ENCODE assay signal across 1 cellular context in genomic region chr2:241507430-241508239, GRCh38.
TF ChIP-seq lines count a peak whose summit lies in the region.

No MANE protein-coding gene starts in this region.

TF ChIP-seq in HepG2, 621 proteins besides CTCF, POLR2A, EP300 and RAD21 (continued from another document and continues in another):
- TF ChIP-seq NR2F1 (CRISPR knock-in tag; IDR thresholded peaks at IDR 0.05): no peak
- TF ChIP-seq THAP7 (CRISPR knock-in tag; IDR thresholded peaks at IDR 0.05): 0 out of 2 replicates have a peak, but pooled peaks have one; percentile 50
- peak; percentile 33; the same call in 1 of the 2 replicates for TF ChIP-seq SAP130 (CRISPR knock-in tag; IDR thresholded peaks at IDR 0.05; ENCODE audit: low read depth)
- peak; percentile 6; the same call in 1 of the 2 replicates for TF ChIP-seq NCOA2 (CRISPR knock-in tag; IDR thresholded peaks at IDR 0.05)
- TF ChIP-seq ZMAT5 (CRISPR knock-in tag; IDR thresholded peaks at IDR 0.05; ENCODE audit: borderline replicate concordance, low read depth): no peak
- TF ChIP-seq NRL (CRISPR knock-in tag; IDR thresholded peaks at IDR 0.05; ENCODE audit: borderline replicate concordance): peak; percentile 92
- TF ChIP-seq ZNF232 (CRISPR knock-in tag; IDR thresholded peaks at IDR 0.05; ENCODE audit: borderline replicate concordance): peak; percentile 50; the same call in 1 of the 2 replicates
- peak; percentile 25 for TF ChIP-seq STAG1 (CRISPR knock-in tag; IDR thresholded peaks at IDR 0.05)
- TF ChIP-seq ZNF839 (CRISPR knock-in tag; IDR thresholded peaks at IDR 0.05; ENCODE audit: borderline replicate concordance): 0 out of 2 replicates have a peak, but pooled peaks have one; percentile 36
- TF ChIP-seq TAF15 (IDR thresholded peaks at IDR 0.05; ENCODE audit: low read depth, low read length, poor library complexity, severe bottlenecking): peak; percentile 72
- TF ChIP-seq XRCC5 (optimal IDR thresholded peaks at IDR 0.05; ENCODE audit: low read length): peak; percentile 45
- 0 out of 2 replicates have a peak, but pooled peaks have one; percentile 11 for TF ChIP-seq BRD4 (CRISPR knock-in tag; IDR thresholded peaks at IDR 0.05)
- TF ChIP-seq ZNF841 (CRISPR knock-in tag; IDR thresholded peaks at IDR 0.05; ENCODE audit: borderline replicate concordance): peak; percentile 15; the same call in 1 of the 2 replicates
- no peak for TF ChIP-seq TOE1 (CRISPR knock-in tag; IDR thresholded peaks at IDR 0.05)
- no peak for TF ChIP-seq JUND (CRISPR knock-in tag; IDR thresholded peaks at IDR 0.05)
- 0 out of 2 replicates have a peak, but pooled peaks have one; percentile 65 for TF ChIP-seq BORCS8-MEF2B (CRISPR knock-in tag; IDR thresholded peaks at IDR 0.05)
- peak; percentile 71; the same call in 1 of the 2 replicates for TF ChIP-seq ZNF776 (CRISPR knock-in tag; IDR thresholded peaks at IDR 0.05)
- TF ChIP-seq KLF13 (CRISPR knock-in tag; IDR thresholded peaks at IDR 0.05): 0 out of 2 replicates have a peak, but pooled peaks have one; percentile 42
- peak; percentile 56; the same call in 1 of the 2 replicates for TF ChIP-seq ZNF501 (CRISPR knock-in tag; IDR thresholded peaks at IDR 0.05)
- no peak for TF ChIP-seq HMG20A (CRISPR knock-in tag; IDR thresholded peaks at IDR 0.05; ENCODE audit: borderline replicate concordance)
- TF ChIP-seq, protein P1, sequence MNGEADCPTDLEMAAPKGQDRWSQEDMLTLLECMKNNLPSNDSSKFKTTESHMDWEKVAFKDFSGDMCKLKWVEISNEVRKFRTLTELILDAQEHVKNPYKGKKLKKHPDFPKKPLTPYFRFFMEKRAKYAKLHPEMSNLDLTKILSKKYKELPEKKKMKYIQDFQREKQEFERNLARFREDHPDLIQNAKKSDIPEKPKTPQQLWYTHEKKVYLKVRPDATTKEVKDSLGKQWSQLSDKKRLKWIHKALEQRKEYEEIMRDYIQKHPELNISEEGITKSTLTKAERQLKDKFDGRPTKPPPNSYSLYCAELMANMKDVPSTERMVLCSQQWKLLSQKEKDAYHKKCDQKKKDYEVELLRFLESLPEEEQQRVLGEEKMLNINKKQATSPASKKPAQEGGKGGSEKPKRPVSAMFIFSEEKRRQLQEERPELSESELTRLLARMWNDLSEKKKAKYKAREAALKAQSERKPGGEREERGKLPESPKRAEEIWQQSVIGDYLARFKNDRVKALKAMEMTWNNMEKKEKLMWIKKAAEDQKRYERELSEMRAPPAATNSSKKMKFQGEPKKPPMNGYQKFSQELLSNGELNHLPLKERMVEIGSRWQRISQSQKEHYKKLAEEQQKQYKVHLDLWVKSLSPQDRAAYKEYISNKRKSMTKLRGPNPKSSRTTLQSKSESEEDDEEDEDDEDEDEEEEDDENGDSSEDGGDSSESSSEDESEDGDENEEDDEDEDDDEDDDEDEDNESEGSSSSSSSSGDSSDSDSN (CRISPR knock-in tag; IDR thresholded peaks at IDR 0.05): peak; percentile 87
- peak; percentile 57; the same call in 1 of the 2 replicates for TF ChIP-seq ZNF225 (CRISPR knock-in tag; IDR thresholded peaks at IDR 0.05)
- peak; percentile 37; the same call in 1 of the 2 replicates for TF ChIP-seq REL (CRISPR knock-in tag; conservative IDR thresholded peaks at IDR 0.05)
- TF ChIP-seq AGO2 (optimal IDR thresholded peaks at IDR 0.05; ENCODE audit: low read depth, low read length): peak; percentile 83
- TF ChIP-seq PRMT3 (CRISPR knock-in tag; IDR thresholded peaks at IDR 0.05; ENCODE audit: borderline replicate concordance, low read depth): peak; percentile 71; the same call in 1 of the 2 replicates
- TF ChIP-seq, protein P2, sequence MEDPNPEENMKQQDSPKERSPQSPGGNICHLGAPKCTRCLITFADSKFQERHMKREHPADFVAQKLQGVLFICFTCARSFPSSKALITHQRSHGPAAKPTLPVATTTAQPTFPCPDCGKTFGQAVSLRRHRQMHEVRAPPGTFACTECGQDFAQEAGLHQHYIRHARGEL (CRISPR knock-in tag; IDR thresholded peaks at IDR 0.05): 0 out of 2 replicates have a peak, but pooled peaks have one; percentile 43
- peak; percentile 45; the same call in 1 of the 2 replicates for TF ChIP-seq ZNF567 (CRISPR knock-in tag; IDR thresholded peaks at IDR 0.05; ENCODE audit: borderline replicate concordance)
- peak; percentile 29; the same call in 1 of the 2 replicates for TF ChIP-seq ZNF737 (CRISPR knock-in tag; IDR thresholded peaks at IDR 0.05; ENCODE audit: borderline replicate concordance)
- peak; percentile 65; the same call in 1 of the 2 replicates for TF ChIP-seq SSRP1 (CRISPR knock-in tag; IDR thresholded peaks at IDR 0.05)
- peak; percentile 58 for TF ChIP-seq HDAC1 (CRISPR knock-in tag; IDR thresholded peaks at IDR 0.05)
- no peak; the same call in 1 of the 2 replicates for TF ChIP-seq DMAP1 (CRISPR knock-in tag; IDR thresholded peaks at IDR 0.05)
- peak; percentile 9; the same call in 1 of the 2 replicates for TF ChIP-seq ZNF616 (CRISPR knock-in tag; IDR thresholded peaks at IDR 0.05; ENCODE audit: low read depth)
- TF ChIP-seq TIGD3 (CRISPR knock-in tag; IDR thresholded peaks at IDR 0.05; ENCODE audit: borderline replicate concordance): no peak
- TF ChIP-seq POGZ (CRISPR knock-in tag; IDR thresholded peaks at IDR 0.05): 0 out of 2 replicates have a peak, but pooled peaks have one; percentile 20
- TF ChIP-seq ZNF230 (CRISPR knock-in tag; IDR thresholded peaks at IDR 0.05): peak; percentile 25; the same call in 1 of the 2 replicates
- TF ChIP-seq ZNF563 (CRISPR knock-in tag; IDR thresholded peaks at IDR 0.05): no peak; the same call in 1 of the 2 replicates
- 0 out of 2 replicates have a peak, but pooled peaks have one; percentile 73 for TF ChIP-seq ZNF713 (CRISPR knock-in tag; IDR thresholded peaks at IDR 0.05)
- TF ChIP-seq SP5 (CRISPR knock-in tag; IDR thresholded peaks at IDR 0.05; ENCODE audit: borderline replicate concordance, low read depth): no peak
- no peak for TF ChIP-seq HNRNPUL1 (IDR thresholded peaks at IDR 0.05; ENCODE audit: low read depth, low read length)
- peak; percentile 77; the same call in 1 of the 2 replicates for TF ChIP-seq ZBTB20 (CRISPR knock-in tag; IDR thresholded peaks at IDR 0.05; ENCODE audit: borderline replicate concordance, low read depth)
- TF ChIP-seq ZFP91 (CRISPR knock-in tag; IDR thresholded peaks at IDR 0.05; ENCODE audit: borderline replicate concordance): peak; percentile 44; the same call in 1 of the 2 replicates
- no peak for TF ChIP-seq ZNF326 (CRISPR knock-in tag; IDR thresholded peaks at IDR 0.05; ENCODE audit: borderline replicate concordance)
- no peak; the same call in 1 of the 2 replicates for TF ChIP-seq ZNF136 (CRISPR knock-in tag; IDR thresholded peaks at IDR 0.05; ENCODE audit: low read depth)
- TF ChIP-seq SALL1 (CRISPR knock-in tag; IDR thresholded peaks at IDR 0.05): peak; percentile 56; the same call in 1 of the 2 replicates
- peak; percentile 47; the same call in 1 of the 2 replicates for TF ChIP-seq SIN3A (IDR thresholded peaks at IDR 0.05; ENCODE audit: borderline replicate concordance, low read depth, low read length)
- 0 out of 2 replicates have a peak, but pooled peaks have one; percentile 33 for TF ChIP-seq ZNF430 (CRISPR knock-in tag; IDR thresholded peaks at IDR 0.05)
- TF ChIP-seq DR1 (CRISPR knock-in tag; IDR thresholded peaks at IDR 0.05): peak; percentile 35; the same call in 1 of the 2 replicates
- peak; percentile 49; the same call in 1 of the 2 replicates for TF ChIP-seq REPIN1 (CRISPR knock-in tag; IDR thresholded peaks at IDR 0.05; ENCODE audit: borderline replicate concordance, low read depth)
- TF ChIP-seq MTA1 (CRISPR knock-in tag; IDR thresholded peaks at IDR 0.05; ENCODE audit: borderline replicate concordance): 0 out of 2 replicates have a peak, but pooled peaks have one; percentile 54
- no peak for TF ChIP-seq ZBTB42 (CRISPR knock-in tag; IDR thresholded peaks at IDR 0.05)
- TF ChIP-seq IRX3 (CRISPR knock-in tag; IDR thresholded peaks at IDR 0.05; ENCODE audit: borderline replicate concordance, low read depth): peak; percentile 64; the same call in 1 of the 2 replicates
- 0 out of 2 replicates have a peak, but pooled peaks have one; percentile 38 for TF ChIP-seq AHR (CRISPR knock-in tag; IDR thresholded peaks at IDR 0.05)
- TF ChIP-seq TBX2 (CRISPR knock-in tag; IDR thresholded peaks at IDR 0.05; ENCODE audit: borderline replicate concordance): peak; percentile 54; the same call in 1 of the 2 replicates
- TF ChIP-seq AGO1 (IDR thresholded peaks at IDR 0.05; ENCODE audit: low read depth, low read length, poor library complexity, severe bottlenecking): peak; percentile 75
- TF ChIP-seq ONECUT2 (CRISPR knock-in tag; IDR thresholded peaks at IDR 0.05): 0 out of 2 replicates have a peak, but pooled peaks have one; percentile 7
- TF ChIP-seq ZNF329 (CRISPR knock-in tag; IDR thresholded peaks at IDR 0.05; ENCODE audit: low read depth): 0 out of 2 replicates have a peak, but pooled peaks have one; percentile 66
- TF ChIP-seq ZNF792 (CRISPR knock-in tag; IDR thresholded peaks at IDR 0.05): 0 out of 2 replicates have a peak, but pooled peaks have one; percentile 25
- peak; percentile 51 for TF ChIP-seq HNRNPK (IDR thresholded peaks at IDR 0.05; ENCODE audit: low read depth, low read length, poor library complexity, severe bottlenecking)
- 0 out of 2 replicates have a peak, but pooled peaks have one; percentile 29 for TF ChIP-seq ZNF552 (CRISPR knock-in tag; IDR thresholded peaks at IDR 0.05; ENCODE audit: borderline replicate concordance)
- peak; percentile 27 for TF ChIP-seq RBM39 (IDR thresholded peaks at IDR 0.05; ENCODE audit: low read depth, low read length, poor library complexity, severe bottlenecking)
- no peak for TF ChIP-seq E2F5 (CRISPR knock-in tag; conservative IDR thresholded peaks at IDR 0.05)
